In the genomic region with DNA sequence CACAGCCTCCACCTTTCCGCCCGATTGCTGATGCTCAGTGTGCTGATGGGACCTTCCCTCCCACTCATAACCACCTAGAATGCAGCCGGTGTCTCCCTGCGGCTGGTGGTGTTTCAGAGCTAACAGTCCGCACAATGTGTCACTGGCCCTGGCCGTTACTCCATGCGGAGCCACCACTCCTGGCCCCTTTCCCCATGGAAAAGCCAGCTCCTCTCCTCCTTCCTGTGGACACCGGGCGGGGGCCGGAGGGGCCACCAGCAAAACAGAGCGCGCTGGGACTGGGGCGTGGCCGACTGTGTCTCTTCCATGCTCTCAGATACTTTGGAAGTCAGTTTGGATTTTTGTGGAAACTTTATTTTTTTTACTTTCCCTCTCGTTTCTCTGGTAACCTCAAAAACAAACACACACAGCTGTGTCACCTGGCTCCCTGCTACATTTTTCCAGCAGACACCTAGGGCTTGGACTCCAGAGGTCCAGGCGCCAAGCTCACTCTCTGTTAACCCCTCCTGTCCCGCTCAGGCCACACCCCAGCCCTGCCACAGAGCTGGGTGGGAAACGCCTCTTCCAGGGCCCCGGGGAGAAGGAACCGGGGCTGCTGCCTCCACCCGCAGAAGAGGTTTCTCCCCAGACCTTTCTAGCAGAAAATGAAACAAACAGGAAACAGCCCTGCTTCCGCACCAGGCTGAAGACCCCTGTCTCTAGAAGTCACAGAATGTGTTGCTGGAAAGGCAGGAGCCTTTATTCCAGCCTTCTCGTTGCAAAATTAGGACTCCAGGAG, we compare ENCODE assay signal across 10 cellular contexts. TPM values are rescaled to one million over a fixed set of nuclear protein-coding genes. Genes with fewer than 3 reads are reported as not detected.
DNase-seq lines count a peak whose midpoint lies in the region; ATAC-seq, FAIRE-seq and TF ChIP-seq lines count a peak whose summit lies in the region.
"Had no signal": no experiment of that assay in that cellular context is flagged by ENCODE, and none has a peak within 500 bp of the region (broad histone marks: within the 10 kb centered on the region; RNA-seq: fewer than 3 reads in every experiment).

No MANE protein-coding gene starts in this region.

- peak; percentile 55 for ATAC-seq in HepG2

- H3K27me3 ChIP-seq in mammary epithelial cell (ENCODE audit: insufficient read depth, low read length), result no peaks in the 10 kb centered on the region
- peaks cover 6 to 39% of the 10 kb centered on the region in 2 experiments; a peak in 4 of 5 replicates for H3K27me3 ChIP-seq in HepG2 (ENCODE audit: control insufficient read depth in 1 of 2, insufficient read depth in 2 of 2, low read length in 2 of 2)

- H3K4me2 ChIP-seq in mammary epithelial cell (ENCODE audit: insufficient read depth, low read depth, low read length) (peak overlapping the region; percentile 6), HepG2 (ENCODE audit: low read depth, low read length) (peak overlapping the region; percentile 42; the same call in 1 of the 2 replicates)

- no peaks in the 10 kb centered on the region for H3K79me2 ChIP-seq in mammary epithelial cell (ENCODE audit: insufficient read depth, low read length)
- H3K79me2 ChIP-seq in HepG2 (ENCODE audit: insufficient read depth, low read length), result no peaks in the 10 kb centered on the region

- H3K9ac ChIP-seq in mammary epithelial cell (ENCODE audit: insufficient read depth, low read length), result no peak overlapping the region
- H3K9ac ChIP-seq in HepG2 (ENCODE audit: insufficient read depth, low read depth, low read length), result no peak overlapping the region

- CTCF ChIA-PET in mammary epithelial cell (lab: Charles Lee; ENCODE audit: low non-redundant PET), result no interaction called here
- CTCF ChIA-PET in HepG2 (lab: Yijun Ruan, JAX; ENCODE audit: low intra/inter-chr PET ratio, low total read pairs), result no interaction called here

- H3K36me3 ChIP-seq in mammary epithelial cell (ENCODE audit: insufficient read depth, low read length), result no peaks in the 10 kb centered on the region
- no peaks in the 10 kb centered on the region for H3K36me3 ChIP-seq in HepG2 (replicated peaks in 1 of 2; ENCODE audit: control insufficient read depth in 1 of 2, insufficient read depth in 2 of 2, low read length in 2 of 2)

- no peak overlapping the region for H3K27ac ChIP-seq in mammary epithelial cell (ENCODE audit: insufficient read depth, low read depth, low read length)
- no peak overlapping the region for H3K27ac ChIP-seq in HepG2 (ENCODE audit: extremely low read length, insufficient read depth, low read length)

- DNase-seq in Kasumi-1 (lab: John Stamatoyannopoulos, UW), result peak; percentile 49 to 50
- DNase-seq in mammary epithelial cell, result no peak
- DNase-seq in HepG2 (ENCODE audit: low spot score), result no peak
- DNase-seq in stromal cell of bone marrow (ENCODE audit: low read depth), result peak; percentile 73
- no peak for DNase-seq in GM10266 (ENCODE audit: extremely low spot score)
- no peak for DNase-seq in 8988T
- DNase-seq in stimulated activated CD4-positive, alpha-beta T cell treated with anti-CD3 and anti-CD28 coated beads, Interleukin-2, amount 100 ng/mL, for 48 hours, result no peak
- no peak for DNase-seq in COLO829 (ENCODE audit: low spot score)
- DNase-seq: stimulated activated CD4-positive, alpha-beta T cell treated with anti-CD3 and anti-CD28 coated beads, Interleukin-4, amount 100 ng/mL, for 24 hours had no signal

- peak overlapping the region; percentile 40 for H2AFZ ChIP-seq in mammary epithelial cell (ENCODE audit: low read depth, low read length)
- no peak overlapping the region for H2AFZ ChIP-seq in HepG2 (ENCODE audit: low read length)

- BruUV-seq in mammary epithelial cell (replicated peaks; lab: Mats Ljungman, UMichigan) (no TSS peak), HepG2 (replicated peaks; lab: Mats Ljungman, UMichigan) (no TSS peak)

- H4K20me1 ChIP-seq in mammary epithelial cell (ENCODE audit: insufficient read depth, low read length), result no peaks in the 10 kb centered on the region
- H4K20me1 ChIP-seq in HepG2 (ENCODE audit: insufficient read depth, low read length), result no peaks in the 10 kb centered on the region

- WGBS in mammary epithelial cell (ENCODE audit: low coverage, missing lambda C conversion rate), result 15% methylated on average over 20 of the region's 23 CpGs
- WGBS in HepG2 (ENCODE audit: low lambda C conversion rate), result 8% methylated on average over 20 of the region's 23 CpGs

- no peak for TF ChIP-seq POLR2A in HepG2 (IDR thresholded peaks at IDR 0.05; ENCODE audit: insufficient read depth in 1 of 2, low read depth in 2 of 2, low read length in 2 of 2)

- no peak for TF ChIP-seq EP300 in HepG2 (IDR thresholded peaks at IDR 0.05; ENCODE audit: low read depth in 2 of 2, low read length in 2 of 2)
- no peak for TF ChIP-seq EP300 in HepG2 (CRISPR knock-in tag; IDR thresholded peaks at IDR 0.05; ENCODE audit: borderline replicate concordance)

- intact Hi-C loops in mammary epithelial cell (cut with micrococcal nuclease) (no loop called here), HepG2 (cut with micrococcal nuclease; ENCODE audit: unreplicated experiment) (no loop called here)

- TF ChIP-seq CTCF in mammary epithelial cell (conservative IDR thresholded peaks at IDR 0.05 in 1 of 2, IDR thresholded peaks at IDR 0.05 in 1 of 2; ENCODE audit: extremely low read depth in 1 of 2, insufficient read depth in 1 of 2, low read depth in 1 of 2, low read length in 2 of 2) (no peak), HepG2 (CRISPR knock-in tag; IDR thresholded peaks at IDR 0.05) (no peak), GM10266 (IDR thresholded peaks at IDR 0.05; ENCODE audit: control insufficient read depth, insufficient read depth, low read depth, missing control alignments) (no peak)

- TF ChIP-seq RAD21 in HepG2 (CRISPR knock-in tag; IDR thresholded peaks at IDR 0.05), result no peak

- no peak overlapping the region for H3K4me3 ChIP-seq in mammary epithelial cell (replicated peaks in 1 of 3; ENCODE audit: insufficient read depth in 1 of 3, low read depth in 2 of 3, low read length in 3 of 3)
- no peak overlapping the region for H3K4me3 ChIP-seq in HepG2 (replicated peaks in 1 of 3; ENCODE audit: insufficient read depth in 1 of 3, low read depth in 2 of 3, low read length in 3 of 3)

- dilution Hi-C loops in mammary epithelial cell (cut with HindIII; ENCODE audit: low sequenced_read_pairs), result loop anchor here (25.0 kb wide), 1 partner anchor 478 kb away; no protein-coding TSS in a partner anchor

- in situ Hi-C loops in mammary epithelial cell (cut with MboI; ENCODE audit: low sequenced_read_pairs in 2 of 2), result no loop called here
- in situ Hi-C loops in HepG2 (cut with HindIII; ENCODE audit: extremely low pct_ligation_motif_present, low pct_unique_long_range_greater_than_20kb), result no loop called here

- H3K4me1 ChIP-seq in mammary epithelial cell (ENCODE audit: insufficient read depth, low read length) (no peaks in the 10 kb centered on the region), HepG2 (ENCODE audit: insufficient read depth, low read length) (peaks cover 6% of the 10 kb centered on the region; the same call in 1 of the 2 replicates)

- FAIRE-seq in HepG2 (lab: Jason Lieb, UNC), result no peak
- FAIRE-seq: endometrium had no signal

- H3K9me3 ChIP-seq in mammary epithelial cell (replicated peaks; ENCODE audit: insufficient read depth, low read length), result peaks cover 8% of the 10 kb centered on the region
- peaks cover 22% of the 10 kb centered on the region for H3K9me3 ChIP-seq in HepG2 (ENCODE audit: low read length)

- POLR2A ChIA-PET in HepG2 (lab: Yijun Ruan, JAX), result no interaction called here

TF ChIP-seq in HepG2, 621 proteins besides CTCF, POLR2A, EP300 and RAD21:
- TF ChIP-seq ZNF33A (CRISPR knock-in tag; IDR thresholded peaks at IDR 0.05; ENCODE audit: borderline replicate concordance) (no peak), ZNF652 (CRISPR knock-in tag; IDR thresholded peaks at IDR 0.05; ENCODE audit: borderline replicate concordance, low read depth) (peak; percentile 73)

RNA-seq across cellular contexts. Expression of gene COL6A2, which starts 32.5 kb away (rescaled TPM):
- total RNA-seq in mammary epithelial cell (10 to 100 TPM in 1 of 2 donors, under 1 TPM in 1; 0.87 to 47.0 TPM), HepG2 (2016; rRNA removed; fragmentation: Illumina TruSeq; extraction: Trizol) (0.07 and 0.14 TPM in 2 replicates)
- polyA plus RNA-seq in mammary epithelial cell (0.74 TPM), HepG2 (2011; rRNA removed) (0.41 and 1.6 TPM in 2 replicates)
- polyA minus RNA-seq in mammary epithelial cell, result not detected
- not detected in 2 replicates for total RNA-seq in HepG2 (2016; cell fraction: cytosol; rRNA removed; fragmentation: Illumina TruSeq; extraction: Trizol; ENCODE audit: low read depth)
- 0.06 TPM in 1 of 2 replicates, not detected in the other for total RNA-seq in HepG2 (2016; cell fraction: insoluble cytoplasmic fraction; rRNA removed; fragmentation: Illumina TruSeq; extraction: Trizol)
- total RNA-seq in HepG2 (2016; cell fraction: membrane; rRNA removed; fragmentation: Illumina TruSeq; extraction: Trizol), result not detected in 2 replicates
- 0.13 and 0.22 TPM in 2 replicates for total RNA-seq in HepG2 (2016; cell fraction: nucleus; rRNA removed; fragmentation: Illumina TruSeq; extraction: Trizol)
- 0.27 and 0.31 TPM in 2 replicates for polyA plus RNA-seq in HepG2 (2011; cell fraction: cytosol; rRNA removed)
- polyA plus RNA-seq in HepG2 (2011; cell fraction: nucleus; rRNA removed), result 8.5 and 10.4 TPM in 2 replicates
- 0.36 and 0.81 TPM in 2 replicates for polyA plus RNA-seq in HepG2 (2012)
- not detected in 2 replicates for polyA plus RNA-seq in HepG2 (2016; cell fraction: cytosol; fragmentation: Illumina TruSeq; extraction: Trizol; ENCODE audit: low read depth)
- not detected in 2 replicates for polyA plus RNA-seq in HepG2 (2016; cell fraction: insoluble cytoplasmic fraction; fragmentation: Illumina TruSeq; extraction: Trizol; ENCODE audit: low read depth)
- polyA plus RNA-seq in HepG2 (2016; cell fraction: membrane; fragmentation: Illumina TruSeq; extraction: Trizol; ENCODE audit: low read depth), result not detected in 2 replicates
- polyA plus RNA-seq in HepG2 (2016; cell fraction: nucleus; fragmentation: Illumina TruSeq; extraction: Trizol; ENCODE audit: insufficient read depth, low read depth), result 0.48 and 0.69 TPM in 2 replicates
- 0.44 TPM in 1 of 2 replicates, not detected in the other for polyA minus RNA-seq in HepG2 (2011; rRNA and poly(A)+ RNA removed; ENCODE audit: low replicate concordance)
- not detected in 2 replicates for polyA minus RNA-seq in HepG2 (2011; cell fraction: cytosol; rRNA and poly(A)+ RNA removed)
- 0.52 and 1.2 TPM in 2 replicates for polyA minus RNA-seq in HepG2 (2011; cell fraction: nucleus; rRNA and poly(A)+ RNA removed)

Comparison
In these comparisons a context has a peak if more than half of its experiments do, and no peak if none do; other contexts are left out.
1. DNase-seq: peak in Kasumi-1 (2 of 2) and stromal cell of bone marrow (single experiment); none in mammary epithelial cell (single experiment), HepG2 (single experiment), GM10266 (single experiment), 8988T (single experiment), stimulated activated CD4-positive, alpha-beta T cell treated with anti-CD3 and anti-CD28 coated beads, Interleukin-2, amount 100 ng/mL, for 48 hours (0 of 2) and COLO829 (single experiment).